Comparison of ENCODE assay signal across 12 cellular contexts in genomic region chr13:99308481-99309087, GRCh38. TPM values are rescaled to one million over a fixed set of nuclear protein-coding genes. Genes with fewer than 3 reads are reported as not detected.
DNase-seq lines count a peak whose midpoint lies in the region; ATAC-seq, FAIRE-seq and TF ChIP-seq lines count a peak whose summit lies in the region.
"Had no signal": no experiment of that assay in that cellular context is flagged by ENCODE, and none has a peak within 500 bp of the region (broad histone marks: within the 10 kb centered on the region; RNA-seq: fewer than 3 reads in every experiment).

No MANE protein-coding gene starts in this region.

- no peaks in the 10 kb centered on the region for H3K36me3 ChIP-seq in CD8-positive, alpha-beta T cell (ENCODE audit: insufficient read depth, low read length)
- H3K36me3 ChIP-seq in PC-9 (ENCODE audit: low read depth) = 0 out of 2 replicates have a peak, but pooled peaks cover 10% of the 10 kb centered on the region
- H3K36me3 ChIP-seq in endodermal cell (ENCODE audit: control insufficient read depth, insufficient read depth, low read length) = peaks cover 5% of the 10 kb centered on the region
- H3K36me3 ChIP-seq in rectal smooth muscle tissue (ENCODE audit: control insufficient read depth, insufficient read depth, low read length) = no peaks in the 10 kb centered on the region
- peaks cover 0 to 4% (median 0%) of the 10 kb centered on the region in 9 donors for H3K36me3 ChIP-seq in heart left ventricle
- H3K36me3 ChIP-seq: left lung had no signal

- no peaks in the 10 kb centered on the region for H3K9me3 ChIP-seq in CD8-positive, alpha-beta T cell (ENCODE audit: low read length)
- H3K9me3 ChIP-seq in PC-9 (ENCODE audit: insufficient read depth, low read depth) (no peaks in the 10 kb centered on the region), endodermal cell (ENCODE audit: control insufficient read depth, low read length) (no peaks in the 10 kb centered on the region), heart left ventricle (no peaks in the 10 kb centered on the region)
- H3K9me3 ChIP-seq: left lung had no signal

- no peak for ATAC-seq in CD8-positive, alpha-beta T cell
- ATAC-seq in heart left ventricle = no peak

- no peak overlapping the region for H3K27ac ChIP-seq in CD8-positive, alpha-beta T cell (ENCODE audit: low read depth, low read length)
- H3K27ac ChIP-seq in PC-9 (peak overlapping the region; percentile 15; the same call in 1 of the 2 replicates), endodermal cell (ENCODE audit: low read depth, low read length) (peak overlapping the region; percentile 13), rectal smooth muscle tissue (ENCODE audit: low read depth, low read length) (peak overlapping the region; percentile 78), heart left ventricle (peak overlapping the region in 4 of 12 donors; percentile 16 to 78 (median 70))

- peaks cover 53% of the 10 kb centered on the region for H3K36me3 Mint-ChIP-seq in CD8-positive, alpha-beta T cell
- H3K36me3 Mint-ChIP-seq in endodermal cell (ENCODE audit: low read depth) (peaks cover 25% of the 10 kb centered on the region), endothelial cell (ENCODE audit: low read depth, unreplicated experiment) (no peaks in the 10 kb centered on the region)

- no peak overlapping the region for H3K4me3 ChIP-seq in CD8-positive, alpha-beta T cell (ENCODE audit: low read depth, low read length)
- no peak overlapping the region for H3K4me3 ChIP-seq in PC-9
- peak overlapping the region; percentile 13 for H3K4me3 ChIP-seq in endodermal cell (ENCODE audit: low read length)
- H3K4me3 ChIP-seq in rectal smooth muscle tissue (ENCODE audit: low read length) = no peak overlapping the region
- no peak overlapping the region for H3K4me3 ChIP-seq in heart left ventricle
- H3K4me3 ChIP-seq: left lung had no signal

- H3K9me2 ChIP-seq in PC-9 (ENCODE audit: insufficient read depth) = no peaks in the 10 kb centered on the region

- BruUV-seq in PC-9 (replicated peaks; lab: Mats Ljungman, UMichigan) = no TSS peak

- peaks cover 65% of the 10 kb centered on the region for H3K4me1 ChIP-seq in CD8-positive, alpha-beta T cell (ENCODE audit: insufficient read depth, low read length)
- H3K4me1 ChIP-seq in PC-9 (replicated peaks; ENCODE audit: insufficient read depth) (no peaks in the 10 kb centered on the region), endodermal cell (ENCODE audit: control insufficient read depth, insufficient read depth, low read length) (peaks cover 22% of the 10 kb centered on the region), rectal smooth muscle tissue (ENCODE audit: control insufficient read depth, insufficient read depth, low read length) (peaks cover 19% of the 10 kb centered on the region), heart left ventricle (peaks cover 0 to 91% (median 17%) of the 10 kb centered on the region in 12 donors)

- no peak for TF ChIP-seq POLR2A in heart left ventricle (IDR thresholded peaks at IDR 0.05)
- TF ChIP-seq POLR2A in H54 (IDR thresholded peaks at IDR 0.05; ENCODE audit: low read depth, low read length) = no peak

- FAIRE-seq in H54 (lab: Jason Lieb, UNC) = no peak
- FAIRE-seq: TTC549 had no signal

- H3K27me3 ChIP-seq in CD8-positive, alpha-beta T cell (ENCODE audit: insufficient read depth, low read length) = no peaks in the 10 kb centered on the region
- H3K27me3 ChIP-seq in PC-9 (ENCODE audit: insufficient read depth, low read depth) = no peaks in the 10 kb centered on the region
- H3K27me3 ChIP-seq in endodermal cell (ENCODE audit: control insufficient read depth, insufficient read depth, low read length, poor library complexity, severe bottlenecking) = no peaks in the 10 kb centered on the region
- no peaks in the 10 kb centered on the region for H3K27me3 ChIP-seq in rectal smooth muscle tissue (ENCODE audit: control insufficient read depth, insufficient read depth, low read length)
- no peaks in the 10 kb centered on the region for H3K27me3 ChIP-seq in heart left ventricle
- H3K27me3 ChIP-seq: left lung had no signal

- POLR2A ChIA-PET in CD8-positive, alpha-beta T cell (lab: Charles Lee) = interaction anchor here (0.6 to 2.8 kb wide), 6 partner anchors 15 to 184 kb away, joined by 3 to 7 read pairs (median 4); no protein-coding TSS in a partner anchor
- POLR2A ChIA-PET in PC-9 (lab: Charles Lee; ENCODE audit: unreplicated experiment) = no interaction called here

- peaks cover 7% of the 10 kb centered on the region; the same call in 1 of the 2 replicates for H3F3A ChIP-seq in PC-9 (ENCODE audit: insufficient read depth, low read depth)

- DNase-seq in CD8-positive, alpha-beta T cell = no peak
- no peak for DNase-seq in PC-9
- no peak for DNase-seq in endodermal cell
- DNase-seq in endothelial cell (ENCODE audit: low spot score) = no peak
- DNase-seq in stimulated activated CD4-positive, alpha-beta T cell treated with anti-CD3 and anti-CD28 coated beads, Interleukin-12 subunit alpha, Interleukin-12 subunit beta, amount 100 ng/mL, for 4 hours = no peak
- no peak for DNase-seq in heart left ventricle
- DNase-seq in H54 (ENCODE audit: insufficient read length, low spot score) = no peak
- DNase-seq: GF-D8 had no signal

- WGBS in endodermal cell (ENCODE audit: insufficient coverage in 1 of 2, insufficient read length in 1 of 2), 2 experiments = 80 to 91% methylated on average over 2 to 3 of the region's 3 CpGs
- 78 to 84% (median 81%) methylated on average over 3 of the region's 3 CpGs for WGBS in heart left ventricle, 4 donors

- CTCF ChIA-PET in CD8-positive, alpha-beta T cell (lab: Charles Lee) = interaction anchor here (1.3 to 8.3 kb wide), 7 partner anchors 11 to 132 kb away, joined by 3 to 78 read pairs (median 9); no protein-coding TSS in a partner anchor
- CTCF ChIA-PET in PC-9 (lab: Charles Lee) = no interaction called here

- H3K4me3 Mint-ChIP-seq in CD8-positive, alpha-beta T cell = peak overlapping the region; percentile 13
- no peak overlapping the region for H3K4me3 Mint-ChIP-seq in endodermal cell
- H3K4me3 Mint-ChIP-seq in endothelial cell (ENCODE audit: unreplicated experiment) = no peak overlapping the region

- H3K9me3 Mint-ChIP-seq in CD8-positive, alpha-beta T cell = no peaks in the 10 kb centered on the region
- no peaks in the 10 kb centered on the region for H3K9me3 Mint-ChIP-seq in endodermal cell
- no peaks in the 10 kb centered on the region for H3K9me3 Mint-ChIP-seq in endothelial cell (ENCODE audit: unreplicated experiment)

- peaks cover 15% of the 10 kb centered on the region; the same call in 1 of the 2 replicates for H4K20me1 ChIP-seq in PC-9 (ENCODE audit: insufficient read depth)

- H2AFZ ChIP-seq in PC-9 = no peak overlapping the region

- H3K9ac ChIP-seq in endodermal cell (ENCODE audit: extremely low read depth, low read length, poor library complexity, severe bottlenecking) = peak overlapping the region; percentile 81
- H3K9ac ChIP-seq in rectal smooth muscle tissue (ENCODE audit: low read length) = no peak overlapping the region

- peaks cover 21% of the 10 kb centered on the region; the same call in 1 of the 2 replicates for H3K79me2 ChIP-seq in PC-9 (ENCODE audit: low read depth)

- peak overlapping the region; percentile 89 for H3K27ac Mint-ChIP-seq in CD8-positive, alpha-beta T cell
- H3K27ac Mint-ChIP-seq in endodermal cell = peak overlapping the region; percentile 94
- no peak overlapping the region for H3K27ac Mint-ChIP-seq in endothelial cell (ENCODE audit: unreplicated experiment)

- no peaks in the 10 kb centered on the region for H3K27me3 Mint-ChIP-seq in CD8-positive, alpha-beta T cell (ENCODE audit: low read depth)
- H3K27me3 Mint-ChIP-seq in endodermal cell (ENCODE audit: insufficient read depth) (no peaks in the 10 kb centered on the region), endothelial cell (ENCODE audit: unreplicated experiment) (no peaks in the 10 kb centered on the region)

- H3K4me2 ChIP-seq in PC-9 = no peak overlapping the region

- TF ChIP-seq CTCF in CD8-positive, alpha-beta T cell (IDR thresholded peaks at IDR 0.05) = no peak
- TF ChIP-seq CTCF in PC-9 (conservative IDR thresholded peaks at IDR 0.05) (no peak), endodermal cell (conservative IDR thresholded peaks at IDR 0.05) (no peak), endothelial cell (IDR thresholded peaks at IDR 0.05; ENCODE audit: unreplicated experiment) (no peak), heart left ventricle (IDR thresholded peaks at IDR 0.05) (no peak)

- intact Hi-C loops in CD8-positive, alpha-beta T cell (cut with DNase I, micrococcal nuclease) = loop anchor here in 1 of 2 experiments (5.0 kb wide), 1 partner anchor 36 kb away; no protein-coding TSS in a partner anchor
- intact Hi-C loops in PC-9 (cut with micrococcal nuclease; ENCODE audit: unreplicated experiment) (no loop called here), heart left ventricle (cut with DNase I) (no loop called here)

- peaks cover 79% of the 10 kb centered on the region for H3K4me1 Mint-ChIP-seq in CD8-positive, alpha-beta T cell (ENCODE audit: low read depth)
- H3K4me1 Mint-ChIP-seq in endodermal cell (peaks cover 57% of the 10 kb centered on the region), endothelial cell (ENCODE audit: unreplicated experiment) (peaks cover 10% of the 10 kb centered on the region)

RNA-seq across cellular contexts. Expression of gene GPR183, which starts 1.4 kb away (rescaled TPM):
- 10 to 100 TPM; 80.2 to 85.5 TPM for total RNA-seq in CD8-positive, alpha-beta T cell
- not detected in 2 replicates for total RNA-seq in PC-9 (2021)
- total RNA-seq in endodermal cell = under 1 TPM in 1 of 2 donors, not detected in 1; 0.62 TPM
- 0.18 TPM for polyA plus RNA-seq in endodermal cell (2013, experiment 1 of 2)
- 0.29 TPM for polyA plus RNA-seq in endodermal cell (2013, experiment 2 of 2)
- total RNA-seq in endothelial cell (ENCODE audit: unreplicated experiment) = not detected
- 1 to 10 TPM in 7 of 9 donors, under 1 TPM in 2; 0.69 to 7.6 (median 1.5) TPM for total RNA-seq in heart left ventricle
- polyA plus RNA-seq in heart left ventricle = 1 to 10 TPM in 1 of 2 donors, under 1 TPM in 1; 0.72 to 2.7 TPM

RNA-seq across cellular contexts. Expression of gene GPR18, which starts 50.4 kb away (rescaled TPM):
- total RNA-seq in CD8-positive, alpha-beta T cell = 10 to 100 TPM; 31.9 to 36.2 TPM
- total RNA-seq in PC-9 (2021) = not detected in 2 replicates
- total RNA-seq in endodermal cell = not detected
- polyA plus RNA-seq in endodermal cell (2013, experiment 1 of 2) = not detected
- not detected for polyA plus RNA-seq in endodermal cell (2013, experiment 2 of 2)
- not detected for total RNA-seq in endothelial cell (ENCODE audit: unreplicated experiment)
- total RNA-seq in heart left ventricle = 1 to 10 TPM in 1 of 9 donors, under 1 TPM in 1, not detected in 7; 0.34 to 1.1 TPM
- under 1 TPM in 1 of 2 donors, not detected in 1; 0.04 TPM for polyA plus RNA-seq in heart left ventricle
- total RNA-seq: cerebellum had no signal

Comparison
In these comparisons a context has a peak if more than half of its experiments do, and no peak if none do; other contexts are left out.
1. RNA of gene GPR183, which starts 1.4 kb away (total RNA-seq): 80.2 to 85.5 TPM in CD8-positive, alpha-beta T cell; 0.69 to 7.6 TPM in heart left ventricle, 0.62 TPM in endodermal cell, not detected in PC-9 and not detected in endothelial cell (single experiment); every median in the first group is over 4 times any median in the second.
2. RNA of gene GPR18, which starts 50.4 kb away (total RNA-seq): 31.9 to 36.2 TPM in CD8-positive, alpha-beta T cell; 0.34 to 1.1 TPM in heart left ventricle, not detected in endodermal cell, not detected in endothelial cell (single experiment) and not detected in PC-9; every median in the first group is over 10 times any median in the second.